In genomic region chr7:86784765-86785164, GRCh38 we compare ENCODE assay signal across 21 cellular contexts.
DNase-seq lines count a peak whose midpoint lies in the region; ATAC-seq lines count a peak whose summit lies in the region.
"Had no signal": no experiment of that assay in that cellular context is flagged by ENCODE, and none has a peak within 500 bp of the region (broad histone marks: within the 10 kb centered on the region; RNA-seq: fewer than 3 reads in every experiment).

No MANE protein-coding gene starts in this region.

- DNase-seq in NCI-H2171 treated with DMSO at 0.1 percent for 48 hours (lab: John Stamatoyannopoulos, UW) (peak; percentile 2), NCI-H2171 (lab: John Stamatoyannopoulos, UW) (no peak), NCI-H69 (lab: John Stamatoyannopoulos, UW) (peak; percentile 40), myocyte (ENCODE audit: low read depth) (peak; percentile 22), NCI-H2196 treated with DMSO at 0.1 percent for 48 hours (lab: John Stamatoyannopoulos, UW; ENCODE audit: unreplicated experiment) (no peak), mesenteric fat pad (ENCODE audit: low spot score) (no peak)
- DNase-seq: BE2C; Caco-2; CD4-positive, CD25-positive, alpha-beta regulatory T cell; Karpas-422; MV-4-11; NCI-H1436; NCI-H187 treated with DMSO at 0.1 percent for 48 hours; NCI-H2227 treated with DMSO at 0.1 percent for 48 hours; NCI-H524; NCI-H82; T-helper 9 cell had no signal

- no peak for ATAC-seq in GM18909 (IDR thresholded peaks at IDR 0.05; ENCODE audit: poor library complexity, unreplicated experiment)
- ATAC-seq: A549, GM23338, Right ventricle myocardium inferior had no signal

Comparison
In these comparisons a context has a peak if more than half of its experiments do, and no peak if none do; other contexts are left out.
1. DNase-seq: peak in NCI-H2171 treated with DMSO at 0.1 percent for 48 hours (single experiment), NCI-H69 (single experiment) and myocyte (single experiment); none in NCI-H2171 (single experiment), NCI-H2196 treated with DMSO at 0.1 percent for 48 hours (single experiment) and mesenteric fat pad (single experiment).